In the genomic region with DNA sequence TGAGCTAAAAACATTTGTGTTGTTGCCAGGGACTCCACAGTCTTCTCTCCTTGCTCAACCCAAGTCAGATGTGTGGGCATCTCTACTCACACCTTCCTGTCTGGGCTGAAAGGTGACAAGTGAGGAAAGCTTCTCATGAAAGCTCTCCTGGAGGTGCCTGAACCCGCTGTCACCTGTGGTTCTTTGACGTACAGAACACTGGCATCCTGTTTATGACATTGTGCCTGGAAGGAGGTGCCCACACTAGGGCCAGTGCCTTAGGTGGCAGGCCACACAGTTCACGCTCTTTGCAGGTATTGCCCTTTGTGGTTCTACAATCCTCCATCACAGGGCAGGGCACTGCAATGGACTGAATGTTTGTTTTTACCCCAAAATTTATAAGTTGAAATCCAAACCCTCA, we compare ENCODE assay signal across 11 cellular contexts.
DNase-seq lines count a peak whose midpoint lies in the region; ATAC-seq and TF ChIP-seq lines count a peak whose summit lies in the region.
"Had no signal": no experiment of that assay in that cellular context is flagged by ENCODE, and none has a peak within 500 bp of the region (broad histone marks: within the 10 kb centered on the region; RNA-seq: fewer than 3 reads in every experiment).

No MANE protein-coding gene starts in this region.

- no peaks in the 10 kb centered on the region for H3K36me3 ChIP-seq in CD4-positive, CD25-positive, alpha-beta regulatory T cell (ENCODE audit: control insufficient read depth, insufficient read depth, low read length)

- intact Hi-C loops in activated CD4-positive, alpha-beta T cell treated with anti-CD3 and anti-CD28 coated beads, Interleukin-2, amount 10 ng/mL, durations not matched to agents 24 days and 14 days (cut with micrococcal nuclease), result no loop called here

- peak overlapping the region; percentile 97 to 99 (median 98) for H3K27ac Mint-ChIP-seq in CD4-positive, CD25-positive, alpha-beta regulatory T cell
- H3K27ac Mint-ChIP-seq in activated CD4-positive, alpha-beta T cell treated with anti-CD3 and anti-CD28 coated beads, Interleukin-2, amount 10 ng/mL, durations not matched to agents 24 days and 14 days, result no peak overlapping the region

- DNase-seq in CD4-positive, CD25-positive, alpha-beta regulatory T cell, result peak; percentile 38 to 78 (median 74)
- DNase-seq in activated CD4-positive, alpha-beta T cell treated with anti-CD3 and anti-CD28 coated beads, Interleukin-2, amount 10 ng/mL, durations not matched to agents 24 days and 14 days, result peak; percentile 67
- DNase-seq in coronary artery (ENCODE audit: low spot score), result no peak
- DNase-seq in NOMO-1 treated with DMSO at 0.1 percent for 48 hours (lab: John Stamatoyannopoulos, UW; ENCODE audit: unreplicated experiment), result no peak
- no peak for DNase-seq in NCI-H2171 treated with DMSO at 0.1 percent for 48 hours (lab: John Stamatoyannopoulos, UW)
- DNase-seq: foreskin keratinocyte, mesendoderm, NCI-H524 had no signal

- H3K27me3 Mint-ChIP-seq in CD4-positive, CD25-positive, alpha-beta regulatory T cell, result peaks cover 5% of the 10 kb centered on the region
- H3K27me3 Mint-ChIP-seq in activated CD4-positive, alpha-beta T cell treated with anti-CD3 and anti-CD28 coated beads, Interleukin-2, amount 10 ng/mL, durations not matched to agents 24 days and 14 days, result peaks cover 4% of the 10 kb centered on the region

- no peak overlapping the region for H3K4me3 ChIP-seq in CD4-positive, CD25-positive, alpha-beta regulatory T cell (ENCODE audit: low read depth, low read length)
- H3K4me3 ChIP-seq in coronary artery (no peak overlapping the region), skin epidermis (no peak overlapping the region)

- TF ChIP-seq CTCF in coronary artery (IDR thresholded peaks at IDR 0.05), result no peak

- H3K4me3 Mint-ChIP-seq in CD4-positive, CD25-positive, alpha-beta regulatory T cell, result peak overlapping the region; percentile 1 to 90 (median 78)
- H3K4me3 Mint-ChIP-seq in activated CD4-positive, alpha-beta T cell treated with anti-CD3 and anti-CD28 coated beads, Interleukin-2, amount 10 ng/mL, durations not matched to agents 24 days and 14 days, result no peak overlapping the region

- no peaks in the 10 kb centered on the region for H3K27me3 ChIP-seq in CD4-positive, CD25-positive, alpha-beta regulatory T cell (ENCODE audit: control insufficient read depth, insufficient read depth, low read length)

- peaks cover 20 to 81% (median 42%) of the 10 kb centered on the region in 4 donors for H3K4me1 Mint-ChIP-seq in CD4-positive, CD25-positive, alpha-beta regulatory T cell
- H3K4me1 Mint-ChIP-seq in activated CD4-positive, alpha-beta T cell treated with anti-CD3 and anti-CD28 coated beads, Interleukin-2, amount 10 ng/mL, durations not matched to agents 24 days and 14 days, result peaks cover 19% of the 10 kb centered on the region

- peaks cover 29% of the 10 kb centered on the region for H3K4me1 ChIP-seq in CD4-positive, CD25-positive, alpha-beta regulatory T cell (ENCODE audit: control insufficient read depth, insufficient read depth, low read length, poor library complexity, severe bottlenecking)
- H3K4me1 ChIP-seq: foreskin keratinocyte had no signal

- H3K27ac ChIP-seq in CD4-positive, CD25-positive, alpha-beta regulatory T cell (ENCODE audit: insufficient read depth, low read length, poor library complexity, severe bottlenecking), result peak overlapping the region; percentile 66
- H3K27ac ChIP-seq in coronary artery (peak overlapping the region; percentile 77 to 89), skin epidermis (peak overlapping the region in 15 of 21 experiments; percentile 3 to 79 (median 47))
- H3K27ac ChIP-seq: foreskin keratinocyte had no signal

- peak; percentile 89 to 94 for ATAC-seq in CD4-positive, CD25-positive, alpha-beta regulatory T cell (ENCODE audit: low read depth in 2 of 2)
- no peak for ATAC-seq in HG02623 (IDR thresholded peaks at IDR 0.05; ENCODE audit: unreplicated experiment)
- no peak for ATAC-seq in GM18858 (IDR thresholded peaks at IDR 0.05; ENCODE audit: unreplicated experiment)
- ATAC-seq: foreskin keratinocyte had no signal

- peaks cover 4% of the 10 kb centered on the region in 2 experiments for H3K9me3 ChIP-seq in CD4-positive, CD25-positive, alpha-beta regulatory T cell (ENCODE audit: control insufficient read depth in 2 of 2, low read length in 2 of 2)

- peaks cover 4% of the 10 kb centered on the region for H3K36me3 Mint-ChIP-seq in CD4-positive, CD25-positive, alpha-beta regulatory T cell
- H3K36me3 Mint-ChIP-seq in activated CD4-positive, alpha-beta T cell treated with anti-CD3 and anti-CD28 coated beads, Interleukin-2, amount 10 ng/mL, durations not matched to agents 24 days and 14 days (ENCODE audit: low read depth), result peaks cover 7% of the 10 kb centered on the region

- peaks cover 0 to 6% (median 2%) of the 10 kb centered on the region in 7 donors for H3K9me3 Mint-ChIP-seq in CD4-positive, CD25-positive, alpha-beta regulatory T cell
- peaks cover 12% of the 10 kb centered on the region for H3K9me3 Mint-ChIP-seq in activated CD4-positive, alpha-beta T cell treated with anti-CD3 and anti-CD28 coated beads, Interleukin-2, amount 10 ng/mL, durations not matched to agents 24 days and 14 days

Comparison
In these comparisons a context has a peak if more than half of its experiments do, and no peak if none do; other contexts are left out.
1. ATAC-seq: peak in CD4-positive, CD25-positive, alpha-beta regulatory T cell (2 of 2); none in HG02623 (single experiment) and GM18858 (single experiment).
2. DNase-seq: peak in CD4-positive, CD25-positive, alpha-beta regulatory T cell (3 of 3) and activated CD4-positive, alpha-beta T cell treated with anti-CD3 and anti-CD28 coated beads, Interleukin-2, amount 10 ng/mL, durations not matched to agents 24 days and 14 days (single experiment); none in coronary artery (single experiment), NOMO-1 treated with DMSO at 0.1 percent for 48 hours (single experiment) and NCI-H2171 treated with DMSO at 0.1 percent for 48 hours (single experiment).
3. Peak in every context shown above with its lines, with median percentiles within 50 percentile points of each other: H3K27ac ChIP-seq.